Comparison of ENCODE assay signal across 11 cellular contexts in genomic region chr6:85660181-85660611, GRCh38. TPM values are rescaled to one million over a fixed set of nuclear protein-coding genes. Genes with fewer than 3 reads are reported as not detected.
A peak's percentile ranks its signal among the peaks of the same experiment; 100 is the strongest.
DNase-seq lines count a peak whose midpoint lies in the region; TF ChIP-seq lines count a peak whose summit lies in the region.
"Had no signal": no experiment of that assay in that cellular context is flagged by ENCODE, and none has a peak within 500 bp of the region (broad histone marks: within the 10 kb centered on the region; RNA-seq: fewer than 3 reads in every experiment).

No MANE protein-coding gene starts in this region.

- no peaks in the 10 kb centered on the region for H3K36me3 ChIP-seq in osteoblast (ENCODE audit: insufficient read depth, low read length)
- H3K36me3 ChIP-seq: pancreas had no signal

- no peaks in the 10 kb centered on the region for H4K20me1 ChIP-seq in osteoblast (ENCODE audit: insufficient read depth, low read length)

- H3K79me2 ChIP-seq in osteoblast (ENCODE audit: insufficient read depth, low read length) = no peaks in the 10 kb centered on the region

- H3K4me3 Mint-ChIP-seq in CD14-positive monocyte = no peak overlapping the region
- H3K4me3 Mint-ChIP-seq: IgD-negative memory B cell had no signal

- peaks cover 14% of the 10 kb centered on the region for H3K4me1 ChIP-seq in osteoblast (ENCODE audit: insufficient read depth, low read length)
- H3K4me1 ChIP-seq: heart left ventricle, pancreas had no signal

- no peaks in the 10 kb centered on the region for H3K9me3 ChIP-seq in osteoblast (ENCODE audit: low read depth, low read length)
- H3K9me3 ChIP-seq: pancreas had no signal

- peaks cover 8 to 15% (median 11%) of the 10 kb centered on the region in 7 donors for H3K9me3 Mint-ChIP-seq in CD14-positive monocyte

- intact Hi-C loops in dorsolateral prefrontal cortex (cut with DNase I) = no loop called here
- intact Hi-C loops in CD14-positive monocyte (cut with micrococcal nuclease) = no loop called here

- H3K27ac ChIP-seq in dorsolateral prefrontal cortex (peak overlapping the region in 3 of 59 donors; percentile 31 to 38 (median 34)), osteoblast (ENCODE audit: low read depth, low read length) (peak overlapping the region; percentile 96)
- H3K27ac ChIP-seq: heart left ventricle, pancreas had no signal

- H3K4me3 ChIP-seq in dorsolateral prefrontal cortex (no peak overlapping the region), osteoblast (ENCODE audit: insufficient read depth, low read length) (peak overlapping the region; percentile 55)
- H3K4me3 ChIP-seq: heart left ventricle, pancreas had no signal

- peak overlapping the region; percentile 82 for H2AFZ ChIP-seq in osteoblast (ENCODE audit: low read length)

- no peak overlapping the region for H3K27ac Mint-ChIP-seq in CD14-positive monocyte
- H3K27ac Mint-ChIP-seq: IgD-negative memory B cell had no signal

- H3K4me2 ChIP-seq in osteoblast (ENCODE audit: insufficient read depth, low read length) = peak overlapping the region; percentile 78

- TF ChIP-seq CTCF in dorsolateral prefrontal cortex (IDR thresholded peaks at IDR 0.05 in 54 of 56, conservative IDR thresholded peaks at IDR 0.05 in 2 of 56; ENCODE audit: low read depth in 1 of 56, partially characterized antibody in 56 of 56) (peak in 1 of 56 donors; percentile 10), osteoblast (IDR thresholded peaks at IDR 0.05; ENCODE audit: extremely low read depth, low read depth, low read length) (peak; percentile 27), CD14-positive monocyte (IDR thresholded peaks at IDR 0.05) (no peak)

- H3K27me3 Mint-ChIP-seq in CD14-positive monocyte (ENCODE audit: low read depth in 3 of 3) = no peaks in the 10 kb centered on the region
- H3K27me3 Mint-ChIP-seq: IgD-negative memory B cell had no signal

- H3K27me3 ChIP-seq in dorsolateral prefrontal cortex = no peaks in the 10 kb centered on the region
- H3K27me3 ChIP-seq in osteoblast (ENCODE audit: insufficient read depth, low read length) = no peaks in the 10 kb centered on the region
- H3K27me3 ChIP-seq: heart left ventricle, pancreas had no signal

- DNase-seq in EL (peak; percentile 98), OCI-M1 (lab: John Stamatoyannopoulos, UW) (peak; percentile 18), dorsolateral prefrontal cortex (peak in 6 of 10 donors; percentile 41 to 76 (median 54)), osteoblast (ENCODE audit: insufficient read length, low spot score, missing footprints) (peak; percentile 95), CD14-positive monocyte (ENCODE audit: low spot score) (no peak), NCI-H446 treated with DMSO at 0.1 percent for 48 hours (lab: John Stamatoyannopoulos, UW) (no peak), NCI-H2171 (lab: John Stamatoyannopoulos, UW) (no peak), NCI-H1048 (lab: John Stamatoyannopoulos, UW) (no peak)
- DNase-seq: heart left ventricle, pancreas had no signal

- H3K36me3 Mint-ChIP-seq in CD14-positive monocyte = peaks cover 4 to 13% of the 10 kb centered on the region in 2 donors

- no peaks in the 10 kb centered on the region for H3K4me1 Mint-ChIP-seq in CD14-positive monocyte
- H3K4me1 Mint-ChIP-seq: IgD-negative memory B cell had no signal

RNA-seq across cellular contexts. Expression of gene SYNCRIP, which starts 17.5 kb away (rescaled TPM):
- 10 to 100 TPM; 36.9 to 66.3 (median 53.8) TPM for total RNA-seq in dorsolateral prefrontal cortex
- 59.4 and 59.8 TPM in 2 replicates for total RNA-seq in osteoblast
- 10 to 100 TPM; 36.6 to 41.4 TPM for polyA plus RNA-seq in CD14-positive monocyte

Comparison
In these comparisons a context has a peak if more than half of its experiments do, and no peak if none do; other contexts are left out.
1. DNase-seq: peak in EL (single experiment), OCI-M1 (single experiment), dorsolateral prefrontal cortex (6 of 10) and osteoblast (single experiment); none in CD14-positive monocyte (single experiment), NCI-H446 treated with DMSO at 0.1 percent for 48 hours (single experiment), NCI-H2171 (single experiment) and NCI-H1048 (single experiment).